Comparison of ENCODE assay signal across 1 cellular context in the genomic region with DNA sequence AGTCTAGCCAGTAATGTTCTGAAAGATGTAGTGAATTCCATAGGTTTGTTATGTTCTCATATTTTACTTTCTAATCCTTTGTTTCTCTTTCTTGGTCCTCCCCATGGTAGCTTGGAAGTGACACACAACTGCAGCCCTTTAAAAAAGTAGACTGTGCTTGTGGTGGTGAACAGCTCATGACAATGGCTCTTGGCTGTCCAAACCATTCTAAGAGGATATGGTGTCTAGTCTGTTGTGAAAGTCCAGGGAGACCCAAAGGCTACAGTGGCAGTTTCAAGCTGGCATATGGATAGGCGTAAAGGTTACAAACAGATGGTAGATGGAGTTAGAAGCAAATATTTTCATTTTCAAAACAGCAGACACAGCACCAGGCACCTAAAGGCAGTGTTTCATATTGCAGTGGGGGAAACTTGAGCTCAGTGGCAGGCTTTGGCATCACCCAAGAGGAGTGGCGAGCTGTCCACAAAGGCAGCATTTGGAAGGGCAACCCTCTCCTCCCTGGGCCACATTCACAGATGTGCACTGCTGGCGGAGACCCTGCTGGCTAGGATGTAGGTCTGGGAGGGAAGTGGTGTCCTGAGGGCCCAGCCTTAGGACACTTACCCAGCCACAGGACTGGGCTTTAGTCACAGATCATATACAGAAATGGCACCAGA.
TF ChIP-seq lines count a peak whose summit lies in the region.

No MANE protein-coding gene starts in this region.

TF ChIP-seq in IMR-90, 13 proteins besides CTCF, POLR2A, EP300 and RAD21:
- TF ChIP-seq, protein P1, sequence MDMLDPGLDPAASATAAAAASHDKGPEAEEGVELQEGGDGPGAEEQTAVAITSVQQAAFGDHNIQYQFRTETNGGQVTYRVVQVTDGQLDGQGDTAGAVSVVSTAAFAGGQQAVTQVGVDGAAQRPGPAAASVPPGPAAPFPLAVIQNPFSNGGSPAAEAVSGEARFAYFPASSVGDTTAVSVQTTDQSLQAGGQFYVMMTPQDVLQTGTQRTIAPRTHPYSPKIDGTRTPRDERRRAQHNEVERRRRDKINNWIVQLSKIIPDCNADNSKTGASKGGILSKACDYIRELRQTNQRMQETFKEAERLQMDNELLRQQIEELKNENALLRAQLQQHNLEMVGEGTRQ (IDR thresholded peaks at IDR 0.05; ENCODE audit: low read depth, low read length), result no peak
- TF ChIP-seq CEBPB (IDR thresholded peaks at IDR 0.05; ENCODE audit: low read depth, low read length), result no peak
- no peak for TF ChIP-seq NFE2L2 (IDR thresholded peaks at IDR 0.05; ENCODE audit: low read depth, low read length)
- no peak for TF ChIP-seq RFX5 (IDR thresholded peaks at IDR 0.05; ENCODE audit: low read depth, low read length)
- no peak for TF ChIP-seq FOS (IDR thresholded peaks at IDR 0.05; ENCODE audit: low read depth, low read length)
- TF ChIP-seq BHLHE40 (IDR thresholded peaks at IDR 0.05; ENCODE audit: low read depth, low read length), result no peak
- TF ChIP-seq SMC3 (IDR thresholded peaks at IDR 0.05; ENCODE audit: low read depth, low read length), result no peak
- TF ChIP-seq, protein P2, sequence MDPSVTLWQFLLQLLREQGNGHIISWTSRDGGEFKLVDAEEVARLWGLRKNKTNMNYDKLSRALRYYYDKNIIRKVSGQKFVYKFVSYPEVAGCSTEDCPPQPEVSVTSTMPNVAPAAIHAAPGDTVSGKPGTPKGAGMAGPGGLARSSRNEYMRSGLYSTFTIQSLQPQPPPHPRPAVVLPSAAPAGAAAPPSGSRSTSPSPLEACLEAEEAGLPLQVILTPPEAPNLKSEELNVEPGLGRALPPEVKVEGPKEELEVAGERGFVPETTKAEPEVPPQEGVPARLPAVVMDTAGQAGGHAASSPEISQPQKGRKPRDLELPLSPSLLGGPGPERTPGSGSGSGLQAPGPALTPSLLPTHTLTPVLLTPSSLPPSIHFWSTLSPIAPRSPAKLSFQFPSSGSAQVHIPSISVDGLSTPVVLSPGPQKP (IDR thresholded peaks at IDR 0.05; ENCODE audit: borderline replicate concordance, low read depth, low read length), result no peak
- no peak for TF ChIP-seq MAZ (IDR thresholded peaks at IDR 0.05; ENCODE audit: borderline replicate concordance, low read depth, low read length)
- no peak for TF ChIP-seq CHD1 (IDR thresholded peaks at IDR 0.05; ENCODE audit: low read depth, low read length)
- no peak for TF ChIP-seq RCOR1 (IDR thresholded peaks at IDR 0.05; ENCODE audit: insufficient replicate concordance, low read length)
TF ChIP-seq in IMR-90: peak in this region for 0.
